19 cellular contexts compared by ENCODE assay signal in the genomic region with DNA sequence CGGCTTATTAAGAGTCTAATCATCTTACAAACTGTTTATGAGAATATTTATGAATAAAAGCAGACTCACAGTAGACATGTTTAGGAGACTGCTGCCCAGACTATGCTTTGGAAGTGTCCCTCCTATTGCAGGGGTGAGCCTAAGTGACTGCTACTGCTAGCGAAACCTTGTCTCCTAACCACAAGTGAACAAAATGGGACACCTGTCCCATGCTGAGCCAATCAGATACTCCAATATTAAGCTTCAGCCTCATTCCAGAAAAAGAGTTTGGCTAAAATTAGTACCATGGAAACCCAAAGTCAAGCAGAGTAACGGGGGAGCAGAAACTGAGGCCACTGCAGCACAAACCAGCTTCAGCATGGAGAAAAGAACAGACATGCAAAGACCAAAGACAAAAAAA. TPM values are rescaled to one million over a fixed set of nuclear protein-coding genes. Genes with fewer than 3 reads are reported as not detected.
DNase-seq lines count a peak whose midpoint lies in the region; ATAC-seq, FAIRE-seq and TF ChIP-seq lines count a peak whose summit lies in the region.
"Had no signal": no experiment of that assay in that cellular context is flagged by ENCODE, and none has a peak within 500 bp of the region (broad histone marks: within the 10 kb centered on the region; RNA-seq: fewer than 3 reads in every experiment).

No MANE protein-coding gene starts in this region.

- H3K9me3 ChIP-seq in Loucy (ENCODE audit: insufficient read depth, low read depth, low read length) (no peaks in the 10 kb centered on the region), neural progenitor cell (ENCODE audit: low read depth) (no peaks in the 10 kb centered on the region)
- H3K9me3 ChIP-seq: body of pancreas, gastrocnemius medialis, HAP-1, tibial nerve had no signal

- FAIRE-seq in GM12891 (lab: Jason Lieb, UNC), result peak; percentile 41

- TF ChIP-seq POLR2A in GM12891 (IDR thresholded peaks at IDR 0.05; ENCODE audit: low read depth, low read length), result no peak

- H3K36me3 ChIP-seq in Loucy (ENCODE audit: insufficient read depth, low read length) (no peaks in the 10 kb centered on the region), neural progenitor cell (no peaks in the 10 kb centered on the region)
- H3K36me3 ChIP-seq: HAP-1, WERI-Rb-1 had no signal

- H3K4me3 ChIP-seq in Loucy (ENCODE audit: low read length, poor library complexity, severe bottlenecking) (peak overlapping the region; percentile 3), neural progenitor cell (no peak overlapping the region)
- H3K4me3 ChIP-seq: body of pancreas, gastrocnemius medialis, HAP-1 had no signal

- H3K36me3 Mint-ChIP-seq in effector memory CD8-positive, alpha-beta T cell (ENCODE audit: insufficient read depth), result peaks cover 59% of the 10 kb centered on the region
- no peaks in the 10 kb centered on the region for H3K36me3 Mint-ChIP-seq in neural progenitor cell

- no peaks in the 10 kb centered on the region for H3K27me3 ChIP-seq in Loucy (ENCODE audit: insufficient read depth, low read length, poor library complexity, severe bottlenecking)
- H3K27me3 ChIP-seq in neural progenitor cell, result no peaks in the 10 kb centered on the region
- H3K27me3 ChIP-seq: body of pancreas, gastrocnemius medialis, tibial nerve had no signal

- H3K9me3 Mint-ChIP-seq in effector memory CD8-positive, alpha-beta T cell, result no peaks in the 10 kb centered on the region
- no peaks in the 10 kb centered on the region for H3K9me3 Mint-ChIP-seq in neural progenitor cell
- H3K9me3 Mint-ChIP-seq: dendritic cell treated with granulocyte-macrophage colony-stimulating factor and Interleukin-4, amounts not matched to agents 40 ng/mL and 50 ng/mL, for 4 days had no signal

- H3K4me1 ChIP-seq in Loucy (ENCODE audit: insufficient read depth, low read length, poor library complexity, severe bottlenecking) (peaks cover 48% of the 10 kb centered on the region), neural progenitor cell (peaks cover 22% of the 10 kb centered on the region)

- no peak for ATAC-seq in effector memory CD8-positive, alpha-beta T cell (replicated peaks)
- ATAC-seq: body of pancreas, gastrocnemius medialis, left ventricle myocardium superior had no signal

- H3K79me2 ChIP-seq in Loucy (ENCODE audit: insufficient read depth, low read length) (peaks cover 82% of the 10 kb centered on the region), neural progenitor cell (ENCODE audit: low read depth) (peaks cover 90% of the 10 kb centered on the region)

- no peak for DNase-seq in GM12891 (ENCODE audit: insufficient read length, low spot score)
- DNase-seq in effector memory CD8-positive, alpha-beta T cell, result no peak
- DNase-seq in neural progenitor cell (ENCODE audit: low spot score), result no peak
- DNase-seq in kidney glomerular epithelial cell (lab: John Stamatoyannopoulos, UW), result no peak
- DNase-seq in epidermal melanocyte (ENCODE audit: insufficient read length, low spot score), result no peak
- DNase-seq in T-helper 9 cell, result no peak
- DNase-seq: activated naive CD4-positive, alpha-beta T cell treated with Interleukin-2 at 50 U/mL for 16 hours; body of pancreas; DMS 273 treated with DMSO at 0.1 percent for 48 hours; gastrocnemius medialis; left ventricle myocardium superior; NK-92 treated with Interleukin-12 subunit alpha and Interleukin-12 subunit beta, amount 100 ng/mL, for 24 hours; stimulated activated naive CD4-positive, alpha-beta T cell; T-helper 1 cell; WERI-Rb-1 had no signal

- no peaks in the 10 kb centered on the region for H3K27me3 Mint-ChIP-seq in effector memory CD8-positive, alpha-beta T cell
- no peaks in the 10 kb centered on the region for H3K27me3 Mint-ChIP-seq in neural progenitor cell (ENCODE audit: insufficient read depth, low read depth)
- H3K27me3 Mint-ChIP-seq: dendritic cell treated with granulocyte-macrophage colony-stimulating factor and Interleukin-4, amounts not matched to agents 40 ng/mL and 50 ng/mL, for 4 days had no signal

- H3K4me3 Mint-ChIP-seq in effector memory CD8-positive, alpha-beta T cell, result peak overlapping the region; percentile 1 to 41
- H3K4me3 Mint-ChIP-seq in neural progenitor cell, result no peak overlapping the region
- H3K4me3 Mint-ChIP-seq: dendritic cell treated with granulocyte-macrophage colony-stimulating factor and Interleukin-4, amounts not matched to agents 40 ng/mL and 50 ng/mL, for 4 days had no signal

- H3K27ac Mint-ChIP-seq in effector memory CD8-positive, alpha-beta T cell, result peak overlapping the region; percentile 65 to 93
- no peak overlapping the region for H3K27ac Mint-ChIP-seq in neural progenitor cell
- H3K27ac Mint-ChIP-seq: dendritic cell treated with granulocyte-macrophage colony-stimulating factor and Interleukin-4, amounts not matched to agents 40 ng/mL and 50 ng/mL, for 4 days had no signal

- no peak for TF ChIP-seq CTCF in Loucy (conservative IDR thresholded peaks at IDR 0.05; ENCODE audit: low read length)
- no peak for TF ChIP-seq CTCF in neural progenitor cell (IDR thresholded peaks at IDR 0.05)

- peaks cover 42 to 50% of the 10 kb centered on the region in 2 donors for H3K4me1 Mint-ChIP-seq in effector memory CD8-positive, alpha-beta T cell (ENCODE audit: low read depth in 2 of 2)
- H3K4me1 Mint-ChIP-seq in neural progenitor cell, result peaks cover 26% of the 10 kb centered on the region

- peaks cover 61% of the 10 kb centered on the region for H4K20me1 ChIP-seq in Loucy (ENCODE audit: insufficient read depth, low read length, poor library complexity, severe bottlenecking)
- peaks cover 64% of the 10 kb centered on the region for H4K20me1 ChIP-seq in neural progenitor cell (ENCODE audit: low read depth)

- H2AFZ ChIP-seq in Loucy (ENCODE audit: low read length), result no peak overlapping the region
- H2AFZ ChIP-seq in neural progenitor cell (replicated peaks), result no peak overlapping the region

- H3K27ac ChIP-seq in neural progenitor cell, result peak overlapping the region; percentile 67
- H3K27ac ChIP-seq: body of pancreas, gastrocnemius medialis, WERI-Rb-1 had no signal

- H3K9ac ChIP-seq in Loucy (ENCODE audit: low read depth, low read length, poor library complexity, severe bottlenecking) (no peak overlapping the region), neural progenitor cell (no peak overlapping the region)

- H3F3A ChIP-seq in Loucy (ENCODE audit: low read depth) (no peaks in the 10 kb centered on the region), neural progenitor cell (ENCODE audit: low read depth) (peaks cover 42% of the 10 kb centered on the region)

- H3K9me2 ChIP-seq in Loucy (replicated peaks; ENCODE audit: low read depth, low read length), result no peaks in the 10 kb centered on the region

- H3K4me2 ChIP-seq in Loucy (ENCODE audit: low read depth, low read length, poor library complexity, severe bottlenecking) (peak overlapping the region; percentile 98), neural progenitor cell (peak overlapping the region; percentile 51)

TF ChIP-seq in GM12891, 5 proteins besides CTCF, POLR2A, EP300 and RAD21:
- TF ChIP-seq TAF1 (IDR thresholded peaks at IDR 0.05; ENCODE audit: low read depth, low read length) (no peak), PAX5 (IDR thresholded peaks at IDR 0.05; ENCODE audit: insufficient read depth, low read length, severe bottlenecking) (no peak), POLR2AphosphoS5 (IDR thresholded peaks at IDR 0.05; ENCODE audit: low read depth, low read length) (no peak), SPI1 (IDR thresholded peaks at IDR 0.05; ENCODE audit: low read depth, low read length) (no peak), POU2F2 (IDR thresholded peaks at IDR 0.05; ENCODE audit: low read depth, low read length) (no peak)

RNA-seq across cellular contexts. Expression of a gene that starts 4.6 kb away (rescaled TPM):
- 3.4 TPM for polyA plus RNA-seq in GM12891 (2012; ENCODE audit: low read depth, missing spikeins)
- 29.5 and 35.4 TPM in 2 replicates for total RNA-seq in neural progenitor cell (ENCODE audit: low replicate concordance)
